Comparison of ENCODE assay signal across 19 cellular contexts in genomic region chr15:32910839-32911238, GRCh38.
"Had no signal": no experiment of that assay in that cellular context is flagged by ENCODE, and none has a peak within 500 bp of the region (broad histone marks: within the 10 kb centered on the region; RNA-seq: fewer than 3 reads in every experiment).

No MANE protein-coding gene starts in this region.

- H3K27ac Mint-ChIP-seq: T-cell had no signal

- H3K36me3 Mint-ChIP-seq: T-cell had no signal

- H3K4me3 Mint-ChIP-seq: T-cell had no signal

- H3K27ac ChIP-seq: RWPE1 had no signal

- DNase-seq: Karpas-422, KG1, MM.1S, MV-4-11, NCI-H1048, NCI-H1105, NCI-H1417, NCI-H1436 treated with DMSO at 0.1 percent for 48 hours, NCI-H1694, NCI-H187 treated with DMSO at 0.1 percent for 48 hours, NCI-H2029 treated with DMSO at 0.1 percent for 48 hours, NCI-H2227 treated with DMSO at 0.1 percent for 48 hours, NCI-H524, NCI-H526 treated with DMSO at 0.1 percent for 48 hours, NCI-H748 treated with DMSO at 0.1 percent for 48 hours, SHP77, SW 1271, T-cell had no signal

- H3K4me1 Mint-ChIP-seq: T-cell had no signal

- H3K9me3 Mint-ChIP-seq: T-cell had no signal
